ENCODE assay signal across 17 cellular contexts in genomic region chr14:99666533-99666932, GRCh38. TPM values are rescaled to one million over a fixed set of nuclear protein-coding genes. Genes with fewer than 3 reads are reported as not detected.
DNase-seq lines count a peak whose midpoint lies in the region; ATAC-seq and TF ChIP-seq lines count a peak whose summit lies in the region.
"Had no signal": no experiment of that assay in that cellular context is flagged by ENCODE, and none has a peak within 500 bp of the region (broad histone marks: within the 10 kb centered on the region; RNA-seq: fewer than 3 reads in every experiment).

No MANE protein-coding gene starts in this region.

- no peaks in the 10 kb centered on the region for H4K20me1 ChIP-seq in OCI-LY3 (ENCODE audit: insufficient read depth, low read length)
- no peaks in the 10 kb centered on the region for H4K20me1 ChIP-seq in GM23248 (ENCODE audit: insufficient read depth)

- H3K27me3 ChIP-seq in OCI-LY3 (ENCODE audit: low read depth, low read length), result peaks cover 4% of the 10 kb centered on the region
- no peaks in the 10 kb centered on the region for H3K27me3 ChIP-seq in naive thymus-derived CD4-positive, alpha-beta T cell (ENCODE audit: control insufficient read depth in 2 of 2, insufficient read depth in 2 of 2, low read length in 2 of 2)
- no peaks in the 10 kb centered on the region for H3K27me3 ChIP-seq in GM23248 (replicated peaks; ENCODE audit: insufficient read depth)
- H3K27me3 ChIP-seq: BE2C had no signal

- peaks cover 17 to 30% (median 19%) of the 10 kb centered on the region in 5 donors for H3K27me3 Mint-ChIP-seq in naive thymus-derived CD4-positive, alpha-beta T cell

- no peaks in the 10 kb centered on the region; the same call in 1 of the 2 replicates for H3F3A ChIP-seq in GM23248 (ENCODE audit: insufficient read depth)

- no peak for DNase-seq in naive thymus-derived CD4-positive, alpha-beta T cell
- no peak for DNase-seq in stimulated activated effector memory CD8-positive, alpha-beta T cell treated with anti-CD3 and anti-CD28 coated beads, Interleukin-12 subunit alpha, Interleukin-12 subunit beta, amount 100 ng/mL, for 72 hours (ENCODE audit: low spot score in 2 of 2)
- no peak for DNase-seq in A172 (ENCODE audit: low spot score)
- DNase-seq in SIG-M5 (lab: John Stamatoyannopoulos, UW), result no peak
- DNase-seq in GM23248, result no peak
- DNase-seq: BE2C; Caco-2; CD8-positive, alpha-beta memory T cell; DMS53; IMR-90; KBM-7 had no signal

- in situ Hi-C loops in GM23248 (cut with MboI), result no loop called here

- H3K9me2 ChIP-seq in GM23248 (ENCODE audit: insufficient read depth), result no peaks in the 10 kb centered on the region

- POLR2A ChIA-PET in naive thymus-derived CD4-positive, alpha-beta T cell (lab: Charles Lee), result no interaction called here

- no peaks in the 10 kb centered on the region for H3K36me3 Mint-ChIP-seq in naive thymus-derived CD4-positive, alpha-beta T cell
- H3K36me3 Mint-ChIP-seq in stimulated activated effector memory CD8-positive, alpha-beta T cell treated with anti-CD3 and anti-CD28 coated beads, Interleukin-12 subunit alpha, Interleukin-12 subunit beta, amount 100 ng/mL, for 72 hours, result no peaks in the 10 kb centered on the region
- H3K36me3 Mint-ChIP-seq: CD8-positive, alpha-beta memory T cell had no signal

- intact Hi-C loops in naive thymus-derived CD4-positive, alpha-beta T cell (cut with micrococcal nuclease), result no loop called here

- H3K9me3 ChIP-seq in OCI-LY3 (ENCODE audit: insufficient read depth, low read length), result no peaks in the 10 kb centered on the region
- H3K9me3 ChIP-seq in naive thymus-derived CD4-positive, alpha-beta T cell (ENCODE audit: control insufficient read depth in 2 of 3, low read length in 3 of 3), result no peaks in the 10 kb centered on the region
- H3K9me3 ChIP-seq in GM23248 (ENCODE audit: low read depth), result no peaks in the 10 kb centered on the region
- H3K9me3 ChIP-seq: A549, BE2C, Caco-2, HAP-1 had no signal

- peak; percentile 12 for ATAC-seq in naive thymus-derived CD4-positive, alpha-beta T cell
- peak; percentile 35 for ATAC-seq in stimulated activated effector memory CD8-positive, alpha-beta T cell treated with anti-CD3 and anti-CD28 coated beads, Interleukin-12 subunit alpha, Interleukin-12 subunit beta, amount 100 ng/mL, for 72 hours
- ATAC-seq in HG02798 (IDR thresholded peaks at IDR 0.05; ENCODE audit: poor library complexity, unreplicated experiment), result no peak
- ATAC-seq: A549, GM23338 had no signal

- H3K36me3 ChIP-seq in OCI-LY3 (replicated peaks; ENCODE audit: low read depth, low read length) (no peaks in the 10 kb centered on the region), GM23248 (ENCODE audit: low read depth) (no peaks in the 10 kb centered on the region)
- H3K36me3 ChIP-seq in naive thymus-derived CD4-positive, alpha-beta T cell (ENCODE audit: control insufficient read depth in 2 of 3, insufficient read depth in 3 of 3, low read length in 3 of 3), result no peaks in the 10 kb centered on the region
- H3K36me3 ChIP-seq: BE2C, HAP-1 had no signal

- H2AFZ ChIP-seq in OCI-LY3 (ENCODE audit: low read depth, low read length) (no peak overlapping the region), GM23248 (no peak overlapping the region)
- H2AFZ ChIP-seq: GM23338 had no signal

- 59 to 100% methylated on average over 2 to 6 of the region's 6 CpGs for WGBS in GM23248 (ENCODE audit: low coverage in 1 of 2, low lambda C conversion rate in 2 of 2, missing lambda C conversion rate in 2 of 2), 2 experiments

- no peaks in the 10 kb centered on the region for H3K79me2 ChIP-seq in OCI-LY3 (ENCODE audit: low read length)
- H3K79me2 ChIP-seq in GM23248 (ENCODE audit: insufficient read depth), result no peaks in the 10 kb centered on the region

- H3K4me3 ChIP-seq in OCI-LY3 (ENCODE audit: low read length) (no peak overlapping the region), GM23248 (no peak overlapping the region)
- H3K4me3 ChIP-seq in naive thymus-derived CD4-positive, alpha-beta T cell (ENCODE audit: low read length), result no peak overlapping the region
- H3K4me3 ChIP-seq: A549, GM23338, HAP-1 had no signal

- no peak overlapping the region for H3K4me3 Mint-ChIP-seq in naive thymus-derived CD4-positive, alpha-beta T cell
- no peak overlapping the region for H3K4me3 Mint-ChIP-seq in stimulated activated effector memory CD8-positive, alpha-beta T cell treated with anti-CD3 and anti-CD28 coated beads, Interleukin-12 subunit alpha, Interleukin-12 subunit beta, amount 100 ng/mL, for 72 hours
- H3K4me3 Mint-ChIP-seq: CD8-positive, alpha-beta memory T cell; GM23338 had no signal

- H3K9me3 Mint-ChIP-seq in naive thymus-derived CD4-positive, alpha-beta T cell, result no peaks in the 10 kb centered on the region
- H3K9me3 Mint-ChIP-seq in stimulated activated effector memory CD8-positive, alpha-beta T cell treated with anti-CD3 and anti-CD28 coated beads, Interleukin-12 subunit alpha, Interleukin-12 subunit beta, amount 100 ng/mL, for 72 hours, result no peaks in the 10 kb centered on the region
- H3K9me3 Mint-ChIP-seq: GM23338 had no signal

- H3K9ac ChIP-seq in OCI-LY3 (ENCODE audit: low read length), result no peak overlapping the region
- no peak overlapping the region for H3K9ac ChIP-seq in GM23248

- H3K4me2 ChIP-seq in OCI-LY3 (ENCODE audit: low read length), result peak overlapping the region; percentile 42; the same call in 1 of the 2 replicates
- H3K4me2 ChIP-seq in GM23248 (ENCODE audit: unreplicated experiment), result no peak overlapping the region
- H3K4me2 ChIP-seq: A549, GM23338 had no signal

- peaks cover 0 to under 1% (median 0%) of the 10 kb centered on the region in 7 donors for H3K4me1 Mint-ChIP-seq in naive thymus-derived CD4-positive, alpha-beta T cell
- peaks cover 2% of the 10 kb centered on the region for H3K4me1 Mint-ChIP-seq in stimulated activated effector memory CD8-positive, alpha-beta T cell treated with anti-CD3 and anti-CD28 coated beads, Interleukin-12 subunit alpha, Interleukin-12 subunit beta, amount 100 ng/mL, for 72 hours
- H3K4me1 Mint-ChIP-seq: CD8-positive, alpha-beta memory T cell had no signal

- H3K27ac Mint-ChIP-seq in naive thymus-derived CD4-positive, alpha-beta T cell, result no peak overlapping the region
- H3K27ac Mint-ChIP-seq in stimulated activated effector memory CD8-positive, alpha-beta T cell treated with anti-CD3 and anti-CD28 coated beads, Interleukin-12 subunit alpha, Interleukin-12 subunit beta, amount 100 ng/mL, for 72 hours, result no peak overlapping the region
- H3K27ac Mint-ChIP-seq: CD8-positive, alpha-beta memory T cell; GM23338 had no signal

- peaks cover 31% of the 10 kb centered on the region for H3K4me1 ChIP-seq in OCI-LY3 (ENCODE audit: low read length)
- H3K4me1 ChIP-seq in naive thymus-derived CD4-positive, alpha-beta T cell (ENCODE audit: control insufficient read depth in 2 of 2, insufficient read depth in 2 of 2, low read length in 2 of 2), result no peaks in the 10 kb centered on the region
- H3K4me1 ChIP-seq in GM23248 (ENCODE audit: insufficient read depth), result peaks cover 7% of the 10 kb centered on the region; the same call in 1 of the 2 replicates

- no peak for TF ChIP-seq CTCF in OCI-LY3 (IDR thresholded peaks at IDR 0.05; ENCODE audit: low read depth, low read length)

- H3K27ac ChIP-seq in OCI-LY3 (ENCODE audit: low read length) (no peak overlapping the region), GM23248 (no peak overlapping the region)
- no peak overlapping the region for H3K27ac ChIP-seq in naive thymus-derived CD4-positive, alpha-beta T cell (ENCODE audit: low read depth, low read length)
- H3K27ac ChIP-seq: A549 had no signal

- CTCF ChIA-PET in naive thymus-derived CD4-positive, alpha-beta T cell (lab: Charles Lee), result no interaction called here

RNA-seq across cellular contexts. Expression of gene CYP46A1, which starts 17.6 kb away (rescaled TPM):
- total RNA-seq in naive thymus-derived CD4-positive, alpha-beta T cell, result under 1 TPM in 4 of 5 experiments, not detected in 1; 0.13 to 0.34 (median 0.32) TPM
- under 1 TPM; 0.02 to 0.03 TPM for polyA plus RNA-seq in naive thymus-derived CD4-positive, alpha-beta T cell
- total RNA-seq in A172 (2014; rRNA removed; shearing (Covaris generic)), result 0.12 and 0.96 TPM in 2 replicates
- total RNA-seq in GM23248 (2014; rRNA removed; shearing (Covaris generic)), result 0.13 and 0.22 TPM in 2 replicates
- polyA plus RNA-seq in GM23248 (2016; fragmentation: Nextera tagmentation; extraction: Ambion mirVana), result 0.15 and 0.29 TPM in 2 replicates
- total RNA-seq: HT-29 had no signal
- polyA plus RNA-seq: CD8-positive, alpha-beta memory T cell had no signal

RNA-seq across cellular contexts. Expression of gene HHIPL1, which starts 21.6 kb away (rescaled TPM):
- total RNA-seq in naive thymus-derived CD4-positive, alpha-beta T cell, result under 1 TPM in 2 of 5 experiments, not detected in 3; 0.40 to 0.41 TPM
- polyA plus RNA-seq in naive thymus-derived CD4-positive, alpha-beta T cell, result not detected
- not detected in 2 replicates for total RNA-seq in A172 (2014; rRNA removed; shearing (Covaris generic))
- 11.3 and 19.2 TPM in 2 replicates for total RNA-seq in GM23248 (2014; rRNA removed; shearing (Covaris generic))
- 5.8 and 6.5 TPM in 2 replicates for polyA plus RNA-seq in GM23248 (2016; fragmentation: Nextera tagmentation; extraction: Ambion mirVana)
- total RNA-seq: HT-29 had no signal
- polyA plus RNA-seq: CD8-positive, alpha-beta memory T cell had no signal
